1 cellular context compared by ENCODE assay signal in genomic region chr3:193800138-193801043, GRCh38.
TF ChIP-seq lines count a peak whose summit lies in the region.

No MANE protein-coding gene starts in this region.

TF ChIP-seq in K562, 482 proteins besides CTCF, POLR2A, EP300 and RAD21 (continued from another document and continues in another):
- TF ChIP-seq, protein P1, sequence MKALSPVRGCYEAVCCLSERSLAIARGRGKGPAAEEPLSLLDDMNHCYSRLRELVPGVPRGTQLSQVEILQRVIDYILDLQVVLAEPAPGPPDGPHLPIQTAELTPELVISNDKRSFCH (CRISPR knock-in tag; IDR thresholded peaks at IDR 0.05), result no peak
- TF ChIP-seq, protein P1 (tag; IDR thresholded peaks at IDR 0.05), result 0 out of 2 replicates have a peak, but pooled peaks have one; percentile 22
- no peak for TF ChIP-seq MBD1 (CRISPR knock-in tag; IDR thresholded peaks at IDR 0.05)
- no peak for TF ChIP-seq ZBTB5 (IDR thresholded peaks at IDR 0.05)
- no peak for TF ChIP-seq CHD1 (IDR thresholded peaks at IDR 0.05; ENCODE audit: low read length)
- no peak for TF ChIP-seq ZNF408 (CRISPR knock-in tag; IDR thresholded peaks at IDR 0.05; ENCODE audit: low read depth)
- no peak for TF ChIP-seq ZBTB7A (IDR thresholded peaks at IDR 0.05; ENCODE audit: borderline replicate concordance, control insufficient read depth, low read depth, low read length)
- TF ChIP-seq, protein P2, sequence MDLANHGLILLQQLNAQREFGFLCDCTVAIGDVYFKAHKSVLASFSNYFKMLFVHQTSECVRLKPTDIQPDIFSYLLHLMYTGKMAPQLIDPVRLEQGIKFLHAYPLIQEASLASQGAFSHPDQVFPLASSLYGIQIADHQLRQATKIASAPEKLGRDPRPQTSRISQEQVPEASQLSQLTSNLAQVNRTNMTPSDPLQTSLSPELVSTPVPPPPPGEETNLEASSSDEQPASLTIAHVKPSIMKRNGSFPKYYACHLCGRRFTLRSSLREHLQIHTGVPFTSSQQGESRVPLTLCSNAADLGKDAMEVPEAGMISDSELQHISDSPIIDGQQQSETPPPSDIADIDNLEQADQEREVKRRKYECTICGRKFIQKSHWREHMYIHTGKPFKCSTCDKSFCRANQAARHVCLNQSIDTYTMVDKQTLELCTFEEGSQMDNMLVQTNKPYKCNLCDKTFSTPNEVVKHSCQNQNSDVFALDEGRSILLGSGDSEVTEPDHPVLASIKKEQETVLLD (IDR thresholded peaks at IDR 0.05), result no peak; the same call in 1 of the 2 replicates
- 0 out of 4 replicates have a peak, but pooled peaks of 1 of the 2 experiments have one; percentile 32 for TF ChIP-seq MNT (conservative IDR thresholded peaks at IDR 0.05)
- TF ChIP-seq PHF8 (IDR thresholded peaks at IDR 0.05; ENCODE audit: borderline replicate concordance, low read length), result no peak
- no peak for TF ChIP-seq RBM34 (IDR thresholded peaks at IDR 0.05; ENCODE audit: borderline replicate concordance, insufficient read depth, low read length)
- TF ChIP-seq, protein P3, sequence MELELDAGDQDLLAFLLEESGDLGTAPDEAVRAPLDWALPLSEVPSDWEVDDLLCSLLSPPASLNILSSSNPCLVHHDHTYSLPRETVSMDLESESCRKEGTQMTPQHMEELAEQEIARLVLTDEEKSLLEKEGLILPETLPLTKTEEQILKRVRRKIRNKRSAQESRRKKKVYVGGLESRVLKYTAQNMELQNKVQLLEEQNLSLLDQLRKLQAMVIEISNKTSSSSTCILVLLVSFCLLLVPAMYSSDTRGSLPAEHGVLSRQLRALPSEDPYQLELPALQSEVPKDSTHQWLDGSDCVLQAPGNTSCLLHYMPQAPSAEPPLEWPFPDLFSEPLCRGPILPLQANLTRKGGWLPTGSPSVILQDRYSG (tag; conservative IDR thresholded peaks at IDR 0.05; ENCODE audit: low read depth), result 0 out of 2 replicates have a peak, but pooled peaks have one; percentile 26
- no peak for TF ChIP-seq SUPT5H (IDR thresholded peaks at IDR 0.05)
- TF ChIP-seq ZNF76 (CRISPR knock-in tag; IDR thresholded peaks at IDR 0.05; ENCODE audit: borderline replicate concordance), result 0 out of 2 replicates have a peak, but pooled peaks have one; percentile 26
- TF ChIP-seq ZFP30 (CRISPR knock-in tag; IDR thresholded peaks at IDR 0.05; ENCODE audit: borderline replicate concordance), result no peak
- TF ChIP-seq, protein P4, sequence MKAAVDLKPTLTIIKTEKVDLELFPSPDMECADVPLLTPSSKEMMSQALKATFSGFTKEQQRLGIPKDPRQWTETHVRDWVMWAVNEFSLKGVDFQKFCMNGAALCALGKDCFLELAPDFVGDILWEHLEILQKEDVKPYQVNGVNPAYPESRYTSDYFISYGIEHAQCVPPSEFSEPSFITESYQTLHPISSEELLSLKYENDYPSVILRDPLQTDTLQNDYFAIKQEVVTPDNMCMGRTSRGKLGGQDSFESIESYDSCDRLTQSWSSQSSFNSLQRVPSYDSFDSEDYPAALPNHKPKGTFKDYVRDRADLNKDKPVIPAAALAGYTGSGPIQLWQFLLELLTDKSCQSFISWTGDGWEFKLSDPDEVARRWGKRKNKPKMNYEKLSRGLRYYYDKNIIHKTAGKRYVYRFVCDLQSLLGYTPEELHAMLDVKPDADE (conservative IDR thresholded peaks at IDR 0.05; ENCODE audit: control insufficient read depth, low read depth, low read length), result no peak
- TF ChIP-seq ZEB2 (IDR thresholded peaks at IDR 0.05), result peak; percentile 52; the same call in 1 of the 2 replicates
- TF ChIP-seq, protein P5, sequence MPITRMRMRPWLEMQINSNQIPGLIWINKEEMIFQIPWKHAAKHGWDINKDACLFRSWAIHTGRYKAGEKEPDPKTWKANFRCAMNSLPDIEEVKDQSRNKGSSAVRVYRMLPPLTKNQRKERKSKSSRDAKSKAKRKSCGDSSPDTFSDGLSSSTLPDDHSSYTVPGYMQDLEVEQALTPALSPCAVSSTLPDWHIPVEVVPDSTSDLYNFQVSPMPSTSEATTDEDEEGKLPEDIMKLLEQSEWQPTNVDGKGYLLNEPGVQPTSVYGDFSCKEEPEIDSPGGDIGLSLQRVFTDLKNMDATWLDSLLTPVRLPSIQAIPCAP (CRISPR knock-in tag; IDR thresholded peaks at IDR 0.05; ENCODE audit: borderline replicate concordance), result no peak
- TF ChIP-seq BCOR (IDR thresholded peaks at IDR 0.05), result 0 out of 2 replicates have a peak, but pooled peaks have one; percentile 35
- TF ChIP-seq LCOR (CRISPR knock-in tag; IDR thresholded peaks at IDR 0.05), result peak; percentile 2; the same call in 1 of the 2 replicates
- TF ChIP-seq U2AF2 (optimal IDR thresholded peaks at IDR 0.05; ENCODE audit: low read depth, low read length), result no peak
- TF ChIP-seq RBM25 (IDR thresholded peaks at IDR 0.05; ENCODE audit: low read depth, low read length, severe bottlenecking), result no peak
- TF ChIP-seq TRIM24 (IDR thresholded peaks at IDR 0.05), result peak in 1 of 2 experiments; percentile 47; a peak in 1 of 4 replicates
- TF ChIP-seq CCNT2 (IDR thresholded peaks at IDR 0.05; ENCODE audit: borderline replicate concordance, extremely low read depth, insufficient read length, low read depth, low read length), result peak; percentile 36
- TF ChIP-seq TSC22D4 (tag; IDR thresholded peaks at IDR 0.05), result no peak
- peak; percentile 71 for TF ChIP-seq NCOR1 (IDR thresholded peaks at IDR 0.05)
- TF ChIP-seq ETV5 (CRISPR knock-in tag; IDR thresholded peaks at IDR 0.05; ENCODE audit: low read depth), result 0 out of 2 replicates have a peak, but pooled peaks have one; percentile 34
- no peak for TF ChIP-seq NR2C1 (IDR thresholded peaks at IDR 0.05)
- TF ChIP-seq NR2C1 (tag; IDR thresholded peaks at IDR 0.05), result no peak
- peak; percentile 87 for TF ChIP-seq MEIS2 (IDR thresholded peaks at IDR 0.05; ENCODE audit: partially characterized antibody)
- TF ChIP-seq ELF2 (CRISPR knock-in tag; IDR thresholded peaks at IDR 0.05), result no peak
- no peak for TF ChIP-seq RBBP5 (IDR thresholded peaks at IDR 0.05; ENCODE audit: borderline replicate concordance, insufficient read depth, low read length, poor library complexity, severe bottlenecking)
- peak; percentile 57; the same call in 1 of the 2 replicates for TF ChIP-seq PML (IDR thresholded peaks at IDR 0.05; ENCODE audit: low read length)
- TF ChIP-seq ZNF324 (CRISPR knock-in tag; IDR thresholded peaks at IDR 0.05), result no peak
- TF ChIP-seq CBFA2T2 (conservative IDR thresholded peaks at IDR 0.05), result peak; percentile 70
- no peak for TF ChIP-seq SREBF2 (CRISPR knock-in tag; IDR thresholded peaks at IDR 0.05)
- no peak for TF ChIP-seq RAD51 (IDR thresholded peaks at IDR 0.05; ENCODE audit: borderline replicate concordance, low read depth)
- TF ChIP-seq, protein P6, sequence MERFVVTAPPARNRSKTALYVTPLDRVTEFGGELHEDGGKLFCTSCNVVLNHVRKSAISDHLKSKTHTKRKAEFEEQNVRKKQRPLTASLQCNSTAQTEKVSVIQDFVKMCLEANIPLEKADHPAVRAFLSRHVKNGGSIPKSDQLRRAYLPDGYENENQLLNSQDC (CRISPR knock-in tag; IDR thresholded peaks at IDR 0.05), result no peak
- TF ChIP-seq, protein P7, sequence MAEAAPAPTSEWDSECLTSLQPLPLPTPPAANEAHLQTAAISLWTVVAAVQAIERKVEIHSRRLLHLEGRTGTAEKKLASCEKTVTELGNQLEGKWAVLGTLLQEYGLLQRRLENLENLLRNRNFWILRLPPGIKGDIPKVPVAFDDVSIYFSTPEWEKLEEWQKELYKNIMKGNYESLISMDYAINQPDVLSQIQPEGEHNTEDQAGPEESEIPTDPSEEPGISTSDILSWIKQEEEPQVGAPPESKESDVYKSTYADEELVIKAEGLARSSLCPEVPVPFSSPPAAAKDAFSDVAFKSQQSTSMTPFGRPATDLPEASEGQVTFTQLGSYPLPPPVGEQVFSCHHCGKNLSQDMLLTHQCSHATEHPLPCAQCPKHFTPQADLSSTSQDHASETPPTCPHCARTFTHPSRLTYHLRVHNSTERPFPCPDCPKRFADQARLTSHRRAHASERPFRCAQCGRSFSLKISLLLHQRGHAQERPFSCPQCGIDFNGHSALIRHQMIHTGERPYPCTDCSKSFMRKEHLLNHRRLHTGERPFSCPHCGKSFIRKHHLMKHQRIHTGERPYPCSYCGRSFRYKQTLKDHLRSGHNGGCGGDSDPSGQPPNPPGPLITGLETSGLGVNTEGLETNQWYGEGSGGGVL (CRISPR knock-in tag; IDR thresholded peaks at IDR 0.05), result no peak
- TF ChIP-seq HDAC8 (tag; IDR thresholded peaks at IDR 0.05), result 0 out of 2 replicates have a peak, but pooled peaks have one; percentile 15
- TF ChIP-seq HMG20A (CRISPR knock-in tag; conservative IDR thresholded peaks at IDR 0.05), result no peak
- no peak for TF ChIP-seq E2F6 (IDR thresholded peaks at IDR 0.05; ENCODE audit: borderline replicate concordance in 1 of 2, extremely low read depth in 1 of 2, insufficient read depth in 1 of 2, insufficient read length in 1 of 2, low read depth in 1 of 2, low read length in 1 of 2, poor library complexity in 1 of 2, severe bottlenecking in 1 of 2)
- peak; percentile 81; the same call in 1 of the 2 replicates for TF ChIP-seq ZNF668 (CRISPR knock-in tag; IDR thresholded peaks at IDR 0.05)
- no peak for TF ChIP-seq RUNX1 (IDR thresholded peaks at IDR 0.05; ENCODE audit: low read depth)
- no peak; the same call in 1 of the 2 replicates for TF ChIP-seq STAT5A (IDR thresholded peaks at IDR 0.05; ENCODE audit: borderline replicate concordance, low read length)
- no peak for TF ChIP-seq THRAP3 (IDR thresholded peaks at IDR 0.05; ENCODE audit: borderline replicate concordance)
- TF ChIP-seq ELF1 (tag; IDR thresholded peaks at IDR 0.05), result no peak
- TF ChIP-seq, protein P8, sequence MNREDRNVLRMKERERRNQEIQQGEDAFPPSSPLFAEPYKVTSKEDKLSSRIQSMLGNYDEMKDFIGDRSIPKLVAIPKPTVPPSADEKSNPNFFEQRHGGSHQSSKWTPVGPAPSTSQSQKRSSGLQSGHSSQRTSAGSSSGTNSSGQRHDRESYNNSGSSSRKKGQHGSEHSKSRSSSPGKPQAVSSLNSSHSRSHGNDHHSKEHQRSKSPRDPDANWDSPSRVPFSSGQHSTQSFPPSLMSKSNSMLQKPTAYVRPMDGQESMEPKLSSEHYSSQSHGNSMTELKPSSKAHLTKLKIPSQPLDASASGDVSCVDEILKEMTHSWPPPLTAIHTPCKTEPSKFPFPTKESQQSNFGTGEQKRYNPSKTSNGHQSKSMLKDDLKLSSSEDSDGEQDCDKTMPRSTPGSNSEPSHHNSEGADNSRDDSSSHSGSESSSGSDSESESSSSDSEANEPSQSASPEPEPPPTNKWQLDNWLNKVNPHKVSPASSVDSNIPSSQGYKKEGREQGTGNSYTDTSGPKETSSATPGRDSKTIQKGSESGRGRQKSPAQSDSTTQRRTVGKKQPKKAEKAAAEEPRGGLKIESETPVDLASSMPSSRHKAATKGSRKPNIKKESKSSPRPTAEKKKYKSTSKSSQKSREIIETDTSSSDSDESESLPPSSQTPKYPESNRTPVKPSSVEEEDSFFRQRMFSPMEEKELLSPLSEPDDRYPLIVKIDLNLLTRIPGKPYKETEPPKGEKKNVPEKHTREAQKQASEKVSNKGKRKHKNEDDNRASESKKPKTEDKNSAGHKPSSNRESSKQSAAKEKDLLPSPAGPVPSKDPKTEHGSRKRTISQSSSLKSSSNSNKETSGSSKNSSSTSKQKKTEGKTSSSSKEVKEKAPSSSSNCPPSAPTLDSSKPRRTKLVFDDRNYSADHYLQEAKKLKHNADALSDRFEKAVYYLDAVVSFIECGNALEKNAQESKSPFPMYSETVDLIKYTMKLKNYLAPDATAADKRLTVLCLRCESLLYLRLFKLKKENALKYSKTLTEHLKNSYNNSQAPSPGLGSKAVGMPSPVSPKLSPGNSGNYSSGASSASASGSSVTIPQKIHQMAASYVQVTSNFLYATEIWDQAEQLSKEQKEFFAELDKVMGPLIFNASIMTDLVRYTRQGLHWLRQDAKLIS (CRISPR knock-in tag; IDR thresholded peaks at IDR 0.05), result 0 out of 2 replicates have a peak, but pooled peaks have one; percentile 23
